1 cellular context compared by ENCODE assay signal in genomic region chr2:240767341-240767740, GRCh38.
TF ChIP-seq lines count a peak whose summit lies in the region.

No MANE protein-coding gene starts in this region.

TF ChIP-seq in WTC11, 78 proteins besides CTCF, POLR2A, EP300 and RAD21 (continued from another document):
- TF ChIP-seq, protein P1, sequence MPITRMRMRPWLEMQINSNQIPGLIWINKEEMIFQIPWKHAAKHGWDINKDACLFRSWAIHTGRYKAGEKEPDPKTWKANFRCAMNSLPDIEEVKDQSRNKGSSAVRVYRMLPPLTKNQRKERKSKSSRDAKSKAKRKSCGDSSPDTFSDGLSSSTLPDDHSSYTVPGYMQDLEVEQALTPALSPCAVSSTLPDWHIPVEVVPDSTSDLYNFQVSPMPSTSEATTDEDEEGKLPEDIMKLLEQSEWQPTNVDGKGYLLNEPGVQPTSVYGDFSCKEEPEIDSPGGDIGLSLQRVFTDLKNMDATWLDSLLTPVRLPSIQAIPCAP (CRISPR knock-in tag; IDR thresholded peaks at IDR 0.05), result no peak
- no peak for TF ChIP-seq ATF2 (CRISPR knock-in tag; IDR thresholded peaks at IDR 0.05; ENCODE audit: borderline replicate concordance, low read depth)
